14 cellular contexts compared by ENCODE assay signal in the genomic region with DNA sequence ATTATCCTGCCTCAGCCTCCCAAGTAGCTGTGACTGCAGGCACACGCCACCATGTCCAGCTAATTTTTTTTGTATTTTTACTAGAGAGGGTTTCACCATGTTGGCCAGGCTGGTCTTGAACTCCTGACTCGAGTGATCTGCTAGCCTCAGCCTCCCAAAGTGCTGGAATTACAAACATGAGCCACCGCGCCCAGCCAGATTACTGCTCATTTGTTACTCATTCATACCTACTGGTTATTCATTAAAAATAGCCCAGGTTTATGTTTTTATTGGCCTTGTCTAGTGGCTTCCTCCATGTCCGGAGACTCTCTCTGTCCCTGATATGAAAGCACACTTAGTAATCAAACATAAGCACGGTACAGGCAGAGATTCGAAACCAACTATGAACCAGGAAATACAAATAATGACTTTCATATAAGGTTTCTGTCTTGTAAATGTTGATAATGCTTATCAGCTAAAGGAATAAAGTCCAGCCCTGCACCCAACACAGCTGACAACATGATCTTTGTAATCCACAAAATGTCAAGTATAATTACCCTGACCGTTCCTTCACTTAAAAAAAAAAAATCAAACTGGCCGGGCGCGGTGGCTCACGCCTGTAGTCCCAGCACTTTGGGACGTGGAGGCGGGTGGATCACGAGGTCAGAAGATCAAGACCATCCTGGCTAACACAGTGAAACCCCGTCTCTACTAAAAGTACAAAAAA. TPM values are rescaled to one million over a fixed set of nuclear protein-coding genes. Genes with fewer than 3 reads are reported as not detected.
DNase-seq lines count a peak whose midpoint lies in the region; ATAC-seq and TF ChIP-seq lines count a peak whose summit lies in the region.
"Had no signal": no experiment of that assay in that cellular context is flagged by ENCODE, and none has a peak within 500 bp of the region (broad histone marks: within the 10 kb centered on the region; RNA-seq: fewer than 3 reads in every experiment).

No MANE protein-coding gene starts in this region.

- no peaks in the 10 kb centered on the region for H3K36me3 ChIP-seq in right atrium auricular region
- H3K36me3 ChIP-seq in colonic mucosa, result no peaks in the 10 kb centered on the region
- H3K36me3 ChIP-seq: thoracic aorta had no signal

- H3K4me3 ChIP-seq in right atrium auricular region (no peak overlapping the region), colonic mucosa (no peak overlapping the region)
- H3K4me3 ChIP-seq: thoracic aorta had no signal

- no peak overlapping the region for H2BK20ac ChIP-seq in H9 (ENCODE audit: low read depth, low read length, poor library complexity, severe bottlenecking)

- no peak overlapping the region for H3K56ac ChIP-seq in H9 (ENCODE audit: insufficient read length, low read depth, low read length)

- no peak overlapping the region for H4K91ac ChIP-seq in H9 (ENCODE audit: insufficient read length, low read depth, low read length)

- H2AFZ ChIP-seq in H9 (ENCODE audit: low read length), result no peak overlapping the region

- no peak overlapping the region for H3K9ac ChIP-seq in colonic mucosa (ENCODE audit: low read depth in 2 of 2, low read length in 2 of 2)
- no peak overlapping the region for H3K9ac ChIP-seq in H9 (ENCODE audit: extremely low read depth, insufficient read length, low read length)

- no peak overlapping the region for H3T11ph ChIP-seq in H9 (ENCODE audit: low read length)

- H3K27me3 ChIP-seq in right atrium auricular region, result no peaks in the 10 kb centered on the region
- no peaks in the 10 kb centered on the region for H3K27me3 ChIP-seq in colonic mucosa
- no peaks in the 10 kb centered on the region for H3K27me3 ChIP-seq in H9 (ENCODE audit: insufficient read depth, low read length)

- H3K9me3 ChIP-seq in right atrium auricular region, result no peaks in the 10 kb centered on the region
- H3K9me3 ChIP-seq in colonic mucosa, result no peaks in the 10 kb centered on the region
- H3K9me3 ChIP-seq in H9 (ENCODE audit: control insufficient read depth, low read depth, low read length), result no peaks in the 10 kb centered on the region
- H3K9me3 ChIP-seq: thoracic aorta had no signal

- H3K23me2 ChIP-seq in H9 (ENCODE audit: insufficient read length, low read depth, low read length, poor library complexity, severe bottlenecking), result no peaks in the 10 kb centered on the region

- no peak for TF ChIP-seq CTCF in right atrium auricular region (IDR thresholded peaks at IDR 0.05)
- TF ChIP-seq CTCF in colonic mucosa (IDR thresholded peaks at IDR 0.05), result no peak
- TF ChIP-seq CTCF in H9 (conservative IDR thresholded peaks at IDR 0.05), result no peak

- H3K4me1 ChIP-seq in right atrium auricular region (no peaks in the 10 kb centered on the region), colonic mucosa (no peaks in the 10 kb centered on the region), H9 (ENCODE audit: insufficient read depth, low read length) (no peaks in the 10 kb centered on the region)

- H4K8ac ChIP-seq in H9 (replicated peaks; ENCODE audit: insufficient read length, low read depth, low read length), result no peak overlapping the region

- no peaks in the 10 kb centered on the region for H3K79me1 ChIP-seq in H9 (ENCODE audit: insufficient read depth, low read depth, low read length, poor library complexity, severe bottlenecking)

- no peak overlapping the region for H4K5ac ChIP-seq in H9 (ENCODE audit: insufficient read length, low read depth, low read length)

- no peak overlapping the region for H3K4ac ChIP-seq in H9 (ENCODE audit: low read depth, low read length)

- peak overlapping the region; percentile 70 to 80 for H3K27ac ChIP-seq in right atrium auricular region
- H3K27ac ChIP-seq in colonic mucosa, result peak overlapping the region; percentile 24
- H3K27ac ChIP-seq in H9 (ENCODE audit: insufficient read length, low read depth, low read length), result no peak overlapping the region
- H3K27ac ChIP-seq: thoracic aorta had no signal

- no peak overlapping the region for H3K14ac ChIP-seq in H9 (ENCODE audit: insufficient read depth, low read length)

- H3K4me1 Mint-ChIP-seq in H9, result peaks cover 10 to 12% of the 10 kb centered on the region in 2 experiments
- H3K4me1 Mint-ChIP-seq: central memory CD8-positive, alpha-beta T cell; naive thymus-derived CD8-positive, alpha-beta T cell had no signal

- H2AK5ac ChIP-seq in H9 (ENCODE audit: insufficient read length, low read length), result no peak overlapping the region

- H3K36me3 Mint-ChIP-seq in H9 (ENCODE audit: insufficient read depth in 1 of 3, low read depth in 3 of 3), result no peaks in the 10 kb centered on the region
- H3K36me3 Mint-ChIP-seq: naive thymus-derived CD8-positive, alpha-beta T cell had no signal

- H3K9me3 Mint-ChIP-seq in H9, result no peaks in the 10 kb centered on the region; a peak in 1 of 5 replicates
- H3K9me3 Mint-ChIP-seq: central memory CD8-positive, alpha-beta T cell; naive thymus-derived CD8-positive, alpha-beta T cell had no signal

- no peaks in the 10 kb centered on the region for H4K20me1 ChIP-seq in H9 (ENCODE audit: control insufficient read depth, insufficient read depth, insufficient read length)

- no peak overlapping the region for H2BK120ac ChIP-seq in H9 (ENCODE audit: low read depth, low read length, poor library complexity, severe bottlenecking)

- intact Hi-C loops in Right ventricle myocardium inferior (cut with DNase I) (no loop called here), colonic mucosa (cut with DNase I) (no loop called here)

- no peak overlapping the region for H3K18ac ChIP-seq in H9 (ENCODE audit: insufficient read length, low read depth, low read length)

- H3K23ac ChIP-seq in H9 (ENCODE audit: insufficient read length, low read depth, low read length), result no peak overlapping the region

- H3K4me2 ChIP-seq in H9 (ENCODE audit: insufficient read depth, insufficient read length, low read length), result no peak overlapping the region

- H3K79me2 ChIP-seq in H9 (ENCODE audit: insufficient read depth, low read length), result no peaks in the 10 kb centered on the region

- H3K4me3 Mint-ChIP-seq in H9, result no peak overlapping the region
- H3K4me3 Mint-ChIP-seq: central memory CD8-positive, alpha-beta T cell; naive thymus-derived CD8-positive, alpha-beta T cell had no signal

- no peak for ATAC-seq in Right ventricle myocardium inferior
- no peak for ATAC-seq in HG02623 (IDR thresholded peaks at IDR 0.05; ENCODE audit: unreplicated experiment)
- ATAC-seq: naive thymus-derived CD8-positive, alpha-beta T cell had no signal

- no peak overlapping the region for H3K27ac Mint-ChIP-seq in H9
- H3K27ac Mint-ChIP-seq: naive thymus-derived CD8-positive, alpha-beta T cell had no signal

- H2BK12ac ChIP-seq in H9 (ENCODE audit: insufficient read length, low read depth, low read length), result no peak overlapping the region

- no peak overlapping the region for H2BK15ac ChIP-seq in H9 (ENCODE audit: low read depth, low read length)

- no CpG with 5 or more reads among the region's 16 CpGs for WGBS in H9 (ENCODE audit: extremely low coverage, insufficient read length, low lambda C conversion rate)

- no peak overlapping the region for H2BK5ac ChIP-seq in H9 (ENCODE audit: insufficient read length, low read length)

- H3K27me3 Mint-ChIP-seq in H9 (ENCODE audit: low read depth), result no peaks in the 10 kb centered on the region
- H3K27me3 Mint-ChIP-seq: central memory CD8-positive, alpha-beta T cell had no signal

- DNase-seq in right atrium auricular region (ENCODE audit: low spot score) (no peak), Right ventricle myocardium inferior (ENCODE audit: missing footprints) (no peak), colonic mucosa (peak; percentile 82), lung microvascular endothelial cell (ENCODE audit: low read depth in 2 of 2) (peak; percentile 10 to 94), COLO668 (lab: John Stamatoyannopoulos, UW; ENCODE audit: unreplicated experiment) (no peak), H9 (no peak), NCI-H187 treated with DMSO at 0.1 percent for 48 hours (lab: John Stamatoyannopoulos, UW) (no peak)
- DNase-seq: COR-L47; naive thymus-derived CD8-positive, alpha-beta T cell; NCI-H524 treated with DMSO at 0.1 percent for 48 hours; T1000 had no signal

RNA-seq across cellular contexts. Expression of gene CXADR, which starts 50.4 kb away (rescaled TPM):
- 10 to 100 TPM; 25.8 to 28.8 TPM for total RNA-seq in right atrium auricular region
- total RNA-seq in Right ventricle myocardium inferior, result 25.5 TPM
- total RNA-seq in colonic mucosa, result 10 to 100 TPM; 41.4 to 93.9 TPM
- 36.0 and 77.6 TPM in 2 replicates for total RNA-seq in lung microvascular endothelial cell
- total RNA-seq in H9 (2021), result 150 and 152 TPM in 2 replicates

Comparison
In these comparisons a context has a peak if more than half of its experiments do, and no peak if none do; other contexts are left out.
1. DNase-seq: peak in colonic mucosa (single experiment) and lung microvascular endothelial cell (2 of 2); none in right atrium auricular region (single experiment), Right ventricle myocardium inferior (single experiment), COLO668 (single experiment), H9 (single experiment) and NCI-H187 treated with DMSO at 0.1 percent for 48 hours (single experiment).